In genomic region chr6:136761227-136761922, GRCh38 we compare ENCODE assay signal across 8 cellular contexts. TPM values are rescaled to one million over a fixed set of nuclear protein-coding genes. Genes with fewer than 3 reads are reported as not detected.
DNase-seq lines count a peak whose midpoint lies in the region; ATAC-seq and TF ChIP-seq lines count a peak whose summit lies in the region.

No MANE protein-coding gene starts in this region.

- TF ChIP-seq CTCF in GM12864 (IDR thresholded peaks at IDR 0.05; ENCODE audit: low read depth, low read length, missing control alignments), result no peak
- TF ChIP-seq CTCF in psoas muscle (IDR thresholded peaks at IDR 0.05), result no peak
- no peak for TF ChIP-seq CTCF in GM13977 (IDR thresholded peaks at IDR 0.05; ENCODE audit: extremely low read depth, insufficient read depth, missing control alignments)

- intact Hi-C loops in psoas muscle (cut with DNase I), result loop anchor here in 1 of 2 donors (5.0 kb wide), 1 partner anchor 44 kb away; no protein-coding TSS in a partner anchor

- H3K27ac ChIP-seq in effector memory CD4-positive, alpha-beta T cell (ENCODE audit: insufficient read depth, low read length, poor library complexity, severe bottlenecking), result peak overlapping the region; percentile 56
- peak overlapping the region; percentile 42 for H3K27ac ChIP-seq in psoas muscle

- ATAC-seq in psoas muscle, result peak in 2 of 4 donors; percentile 38 to 39
- ATAC-seq in GM19328 (IDR thresholded peaks at IDR 0.05; ENCODE audit: unreplicated experiment), result no peak

- no peaks in the 10 kb centered on the region for H3K9me3 ChIP-seq in effector memory CD4-positive, alpha-beta T cell (ENCODE audit: control insufficient read depth, low read length)
- no peaks in the 10 kb centered on the region for H3K9me3 ChIP-seq in psoas muscle

- 14 to 32% (median 19%) methylated on average over 9 of the region's 9 CpGs for WGBS in psoas muscle, 3 donors

- H3K36me3 ChIP-seq in effector memory CD4-positive, alpha-beta T cell (ENCODE audit: control insufficient read depth, insufficient read depth, low read length), result no peaks in the 10 kb centered on the region
- H3K36me3 ChIP-seq in psoas muscle (ENCODE audit: insufficient read depth in 1 of 2, low read depth in 1 of 2), result no peaks in the 10 kb centered on the region

- no peaks in the 10 kb centered on the region for H3K27me3 ChIP-seq in effector memory CD4-positive, alpha-beta T cell (replicated peaks; ENCODE audit: control insufficient read depth, insufficient read depth, low read length, poor library complexity, severe bottlenecking)
- H3K27me3 ChIP-seq in psoas muscle (ENCODE audit: insufficient read depth in 3 of 3, low read length in 2 of 3), result no peaks in the 10 kb centered on the region

- H3K4me1 ChIP-seq in effector memory CD4-positive, alpha-beta T cell (ENCODE audit: control insufficient read depth, insufficient read depth, low read length, poor library complexity, severe bottlenecking), result peaks cover 46% of the 10 kb centered on the region
- peaks cover 25% of the 10 kb centered on the region for H3K4me1 ChIP-seq in psoas muscle

- DNase-seq in GM12864 (ENCODE audit: low read depth) (no peak), OCI-M1 (lab: John Stamatoyannopoulos, UW) (peak; percentile 66), psoas muscle (peak in 1 of 2 donors; percentile 16), SIG-M5 treated with dmso at 0.1 percent for 504 hours (lab: John Stamatoyannopoulos, UW; ENCODE audit: unreplicated experiment) (no peak), GM13977 (ENCODE audit: low spot score) (no peak)
- DNase-seq in effector memory CD4-positive, alpha-beta T cell, result no peak
- DNase-seq in activated CD4-positive, alpha-beta T cell treated with anti-CD3 and anti-CD28 coated beads, Interleukin-2, amount 50 U/mL, for 4 hours, result no peak

- in situ Hi-C loops in GM13977 (cut with MboI; ENCODE audit: low pct_unique_long_range_greater_than_20kb, low sequenced_read_pairs, unreplicated experiment), result no loop called here

- H3K4me3 ChIP-seq in GM12864 (ENCODE audit: low read depth, low read length) (peak overlapping the region; percentile 15; the same call in 1 of the 2 replicates), psoas muscle (peak overlapping the region; percentile 42)
- H3K4me3 ChIP-seq in effector memory CD4-positive, alpha-beta T cell (ENCODE audit: insufficient read depth, low read depth, low read length, poor library complexity, severe bottlenecking), result peak overlapping the region; percentile 29

RNA-seq across cellular contexts. Expression of gene MAP3K5, which starts 30.9 kb away (rescaled TPM):
- 1 to 10 TPM; 2.2 to 8.3 (median 7.0) TPM for total RNA-seq in psoas muscle
- 1 to 10 TPM in 2 of 3 donors, under 1 TPM in 1; 0.91 to 3.8 (median 2.0) TPM for polyA plus RNA-seq in psoas muscle
